1 cellular context compared by ENCODE assay signal in genomic region chr1:61215676-61216289, GRCh38.
TF ChIP-seq lines count a peak whose summit lies in the region.

No MANE protein-coding gene starts in this region.

TF ChIP-seq in H1, 55 proteins besides CTCF, POLR2A, EP300 and RAD21 (continued from another document):
- TF ChIP-seq RNF2 (IDR thresholded peaks at IDR 0.05; ENCODE audit: borderline replicate concordance, low read depth, low read length, missing control alignments, poor library complexity, severe bottlenecking), result no peak
- no peak for TF ChIP-seq ASH2L (IDR thresholded peaks at IDR 0.05; ENCODE audit: low read length)
- no peak for TF ChIP-seq SIX5 (IDR thresholded peaks at IDR 0.05; ENCODE audit: low read depth, low read length)
- no peak for TF ChIP-seq SP1 (IDR thresholded peaks at IDR 0.05; ENCODE audit: low read depth, low read length)
- no peak for TF ChIP-seq BCL11A (IDR thresholded peaks at IDR 0.05; ENCODE audit: low read depth in 2 of 2, low read length in 2 of 2)
- no peak for TF ChIP-seq KDM5A (IDR thresholded peaks at IDR 0.05; ENCODE audit: low read length)
- no peak for TF ChIP-seq CHD2 (IDR thresholded peaks at IDR 0.05; ENCODE audit: low read length)
- TF ChIP-seq, protein P1, sequence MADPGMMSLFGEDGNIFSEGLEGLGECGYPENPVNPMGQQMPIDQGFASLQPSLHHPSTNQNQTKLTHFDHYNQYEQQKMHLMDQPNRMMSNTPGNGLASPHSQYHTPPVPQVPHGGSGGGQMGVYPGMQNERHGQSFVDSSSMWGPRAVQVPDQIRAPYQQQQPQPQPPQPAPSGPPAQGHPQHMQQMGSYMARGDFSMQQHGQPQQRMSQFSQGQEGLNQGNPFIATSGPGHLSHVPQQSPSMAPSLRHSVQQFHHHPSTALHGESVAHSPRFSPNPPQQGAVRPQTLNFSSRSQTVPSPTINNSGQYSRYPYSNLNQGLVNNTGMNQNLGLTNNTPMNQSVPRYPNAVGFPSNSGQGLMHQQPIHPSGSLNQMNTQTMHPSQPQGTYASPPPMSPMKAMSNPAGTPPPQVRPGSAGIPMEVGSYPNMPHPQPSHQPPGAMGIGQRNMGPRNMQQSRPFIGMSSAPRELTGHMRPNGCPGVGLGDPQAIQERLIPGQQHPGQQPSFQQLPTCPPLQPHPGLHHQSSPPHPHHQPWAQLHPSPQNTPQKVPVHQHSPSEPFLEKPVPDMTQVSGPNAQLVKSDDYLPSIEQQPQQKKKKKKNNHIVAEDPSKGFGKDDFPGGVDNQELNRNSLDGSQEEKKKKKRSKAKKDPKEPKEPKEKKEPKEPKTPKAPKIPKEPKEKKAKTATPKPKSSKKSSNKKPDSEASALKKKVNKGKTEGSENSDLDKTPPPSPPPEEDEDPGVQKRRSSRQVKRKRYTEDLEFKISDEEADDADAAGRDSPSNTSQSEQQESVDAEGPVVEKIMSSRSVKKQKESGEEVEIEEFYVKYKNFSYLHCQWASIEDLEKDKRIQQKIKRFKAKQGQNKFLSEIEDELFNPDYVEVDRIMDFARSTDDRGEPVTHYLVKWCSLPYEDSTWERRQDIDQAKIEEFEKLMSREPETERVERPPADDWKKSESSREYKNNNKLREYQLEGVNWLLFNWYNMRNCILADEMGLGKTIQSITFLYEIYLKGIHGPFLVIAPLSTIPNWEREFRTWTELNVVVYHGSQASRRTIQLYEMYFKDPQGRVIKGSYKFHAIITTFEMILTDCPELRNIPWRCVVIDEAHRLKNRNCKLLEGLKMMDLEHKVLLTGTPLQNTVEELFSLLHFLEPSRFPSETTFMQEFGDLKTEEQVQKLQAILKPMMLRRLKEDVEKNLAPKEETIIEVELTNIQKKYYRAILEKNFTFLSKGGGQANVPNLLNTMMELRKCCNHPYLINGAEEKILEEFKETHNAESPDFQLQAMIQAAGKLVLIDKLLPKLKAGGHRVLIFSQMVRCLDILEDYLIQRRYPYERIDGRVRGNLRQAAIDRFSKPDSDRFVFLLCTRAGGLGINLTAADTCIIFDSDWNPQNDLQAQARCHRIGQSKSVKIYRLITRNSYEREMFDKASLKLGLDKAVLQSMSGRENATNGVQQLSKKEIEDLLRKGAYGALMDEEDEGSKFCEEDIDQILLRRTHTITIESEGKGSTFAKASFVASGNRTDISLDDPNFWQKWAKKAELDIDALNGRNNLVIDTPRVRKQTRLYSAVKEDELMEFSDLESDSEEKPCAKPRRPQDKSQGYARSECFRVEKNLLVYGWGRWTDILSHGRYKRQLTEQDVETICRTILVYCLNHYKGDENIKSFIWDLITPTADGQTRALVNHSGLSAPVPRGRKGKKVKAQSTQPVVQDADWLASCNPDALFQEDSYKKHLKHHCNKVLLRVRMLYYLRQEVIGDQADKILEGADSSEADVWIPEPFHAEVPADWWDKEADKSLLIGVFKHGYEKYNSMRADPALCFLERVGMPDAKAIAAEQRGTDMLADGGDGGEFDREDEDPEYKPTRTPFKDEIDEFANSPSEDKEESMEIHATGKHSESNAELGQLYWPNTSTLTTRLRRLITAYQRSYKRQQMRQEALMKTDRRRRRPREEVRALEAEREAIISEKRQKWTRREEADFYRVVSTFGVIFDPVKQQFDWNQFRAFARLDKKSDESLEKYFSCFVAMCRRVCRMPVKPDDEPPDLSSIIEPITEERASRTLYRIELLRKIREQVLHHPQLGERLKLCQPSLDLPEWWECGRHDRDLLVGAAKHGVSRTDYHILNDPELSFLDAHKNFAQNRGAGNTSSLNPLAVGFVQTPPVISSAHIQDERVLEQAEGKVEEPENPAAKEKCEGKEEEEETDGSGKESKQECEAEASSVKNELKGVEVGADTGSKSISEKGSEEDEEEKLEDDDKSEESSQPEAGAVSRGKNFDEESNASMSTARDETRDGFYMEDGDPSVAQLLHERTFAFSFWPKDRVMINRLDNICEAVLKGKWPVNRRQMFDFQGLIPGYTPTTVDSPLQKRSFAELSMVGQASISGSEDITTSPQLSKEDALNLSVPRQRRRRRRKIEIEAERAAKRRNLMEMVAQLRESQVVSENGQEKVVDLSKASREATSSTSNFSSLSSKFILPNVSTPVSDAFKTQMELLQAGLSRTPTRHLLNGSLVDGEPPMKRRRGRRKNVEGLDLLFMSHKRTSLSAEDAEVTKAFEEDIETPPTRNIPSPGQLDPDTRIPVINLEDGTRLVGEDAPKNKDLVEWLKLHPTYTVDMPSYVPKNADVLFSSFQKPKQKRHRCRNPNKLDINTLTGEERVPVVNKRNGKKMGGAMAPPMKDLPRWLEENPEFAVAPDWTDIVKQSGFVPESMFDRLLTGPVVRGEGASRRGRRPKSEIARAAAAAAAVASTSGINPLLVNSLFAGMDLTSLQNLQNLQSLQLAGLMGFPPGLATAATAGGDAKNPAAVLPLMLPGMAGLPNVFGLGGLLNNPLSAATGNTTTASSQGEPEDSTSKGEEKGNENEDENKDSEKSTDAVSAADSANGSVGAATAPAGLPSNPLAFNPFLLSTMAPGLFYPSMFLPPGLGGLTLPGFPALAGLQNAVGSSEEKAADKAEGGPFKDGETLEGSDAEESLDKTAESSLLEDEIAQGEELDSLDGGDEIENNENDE (IDR thresholded peaks at IDR 0.05; ENCODE audit: insufficient replicate concordance, low read length), result no peak
- TF ChIP-seq YY1 (IDR thresholded peaks at IDR 0.05; ENCODE audit: low read depth, low read length), result no peak
- TF ChIP-seq ZNF274 (IDR thresholded peaks at IDR 0.05; ENCODE audit: borderline replicate concordance, extremely low read depth, low read length), result no peak
- TF ChIP-seq SRF (IDR thresholded peaks at IDR 0.05; ENCODE audit: low read depth, low read length), result no peak
- no peak for TF ChIP-seq NRF1 (IDR thresholded peaks at IDR 0.05; ENCODE audit: low read depth, low read length)
- no peak for TF ChIP-seq SIN3A (conservative IDR thresholded peaks at IDR 0.05 in 1 of 2, IDR thresholded peaks at IDR 0.05 in 1 of 2; ENCODE audit: low read depth in 1 of 2, low read length in 2 of 2)
- TF ChIP-seq RBBP5 (IDR thresholded peaks at IDR 0.05; ENCODE audit: borderline replicate concordance, low read depth, low read length), result no peak
- TF ChIP-seq MAFK (IDR thresholded peaks at IDR 0.05; ENCODE audit: low read depth, low read length), result no peak
- TF ChIP-seq BACH1 (IDR thresholded peaks at IDR 0.05; ENCODE audit: low read length), result no peak
- TF ChIP-seq GTF2F1 (IDR thresholded peaks at IDR 0.05; ENCODE audit: borderline replicate concordance, low read depth, low read length), result no peak
- TF ChIP-seq, protein P2, sequence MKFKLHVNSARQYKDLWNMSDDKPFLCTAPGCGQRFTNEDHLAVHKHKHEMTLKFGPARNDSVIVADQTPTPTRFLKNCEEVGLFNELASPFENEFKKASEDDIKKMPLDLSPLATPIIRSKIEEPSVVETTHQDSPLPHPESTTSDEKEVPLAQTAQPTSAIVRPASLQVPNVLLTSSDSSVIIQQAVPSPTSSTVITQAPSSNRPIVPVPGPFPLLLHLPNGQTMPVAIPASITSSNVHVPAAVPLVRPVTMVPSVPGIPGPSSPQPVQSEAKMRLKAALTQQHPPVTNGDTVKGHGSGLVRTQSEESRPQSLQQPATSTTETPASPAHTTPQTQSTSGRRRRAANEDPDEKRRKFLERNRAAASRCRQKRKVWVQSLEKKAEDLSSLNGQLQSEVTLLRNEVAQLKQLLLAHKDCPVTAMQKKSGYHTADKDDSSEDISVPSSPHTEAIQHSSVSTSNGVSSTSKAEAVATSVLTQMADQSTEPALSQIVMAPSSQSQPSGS (IDR thresholded peaks at IDR 0.05; ENCODE audit: low read length), result no peak
- TF ChIP-seq, protein P3, sequence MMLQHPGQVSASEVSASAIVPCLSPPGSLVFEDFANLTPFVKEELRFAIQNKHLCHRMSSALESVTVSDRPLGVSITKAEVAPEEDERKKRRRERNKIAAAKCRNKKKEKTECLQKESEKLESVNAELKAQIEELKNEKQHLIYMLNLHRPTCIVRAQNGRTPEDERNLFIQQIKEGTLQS (IDR thresholded peaks at IDR 0.05; ENCODE audit: insufficient read depth, low read depth, low read length), result no peak
TF ChIP-seq in H1: peak in this region for 0.
